Comparison of ENCODE assay signal across 14 cellular contexts in genomic region chr13:44272692-44273091, GRCh38.
DNase-seq lines count a peak whose midpoint lies in the region; TF ChIP-seq lines count a peak whose summit lies in the region.
"Had no signal": no experiment of that assay in that cellular context is flagged by ENCODE, and none has a peak within 500 bp of the region (broad histone marks: within the 10 kb centered on the region; RNA-seq: fewer than 3 reads in every experiment).

No MANE protein-coding gene starts in this region.

- H3K18ac ChIP-seq in trophoblast cell (ENCODE audit: low read length), result no peak overlapping the region

- H2BK120ac ChIP-seq in trophoblast cell (ENCODE audit: insufficient read depth, low read length, poor library complexity), result no peak overlapping the region

- H3K36me3 ChIP-seq in trophoblast cell (ENCODE audit: control insufficient read depth in 1 of 2, insufficient read depth in 2 of 2, low read length in 2 of 2), result no peaks in the 10 kb centered on the region
- H3K36me3 ChIP-seq: neutrophil, tibial nerve had no signal

- H3K14ac ChIP-seq in trophoblast cell (ENCODE audit: low read length), result no peak overlapping the region

- no peak overlapping the region for H2AK5ac ChIP-seq in trophoblast cell (ENCODE audit: low read length)

- H4K12ac ChIP-seq in trophoblast cell (ENCODE audit: low read depth, low read length), result no peak overlapping the region

- WGBS in trophoblast cell (ENCODE audit: extremely low coverage, insufficient coverage, insufficient read length), result no CpG with 5 or more reads among the region's 3 CpGs

- H3K4me1 ChIP-seq in trophoblast cell (ENCODE audit: control insufficient read depth in 1 of 2, insufficient read depth in 2 of 2, low read length in 2 of 2), result no peaks in the 10 kb centered on the region

- no peak overlapping the region for H3K9ac ChIP-seq in trophoblast cell (ENCODE audit: low read length)
- H3K9ac ChIP-seq: KMS-11 had no signal

- intact Hi-C loops in dorsolateral prefrontal cortex (cut with DNase I), result no loop called here

- H3K27me3 ChIP-seq in dorsolateral prefrontal cortex (no peaks in the 10 kb centered on the region), trophoblast cell (ENCODE audit: insufficient read depth, low read length) (no peaks in the 10 kb centered on the region)
- H3K27me3 ChIP-seq: tibial nerve had no signal

- H4K91ac ChIP-seq in trophoblast cell (ENCODE audit: low read depth, low read length), result no peak overlapping the region

- H3K9me3 ChIP-seq in trophoblast cell (ENCODE audit: insufficient read depth, low read depth, low read length), result no peaks in the 10 kb centered on the region
- H3K9me3 ChIP-seq: neutrophil, tibial nerve had no signal

- H3K79me2 ChIP-seq in trophoblast cell (ENCODE audit: control insufficient read depth, insufficient read depth, low read length, poor library complexity), result no peaks in the 10 kb centered on the region

- no peak overlapping the region for H3K23ac ChIP-seq in trophoblast cell (ENCODE audit: low read length)

- H3K79me1 ChIP-seq in trophoblast cell (ENCODE audit: low read length), result no peaks in the 10 kb centered on the region

- no peak for TF ChIP-seq CTCF in dorsolateral prefrontal cortex (IDR thresholded peaks at IDR 0.05 in 54 of 56, conservative IDR thresholded peaks at IDR 0.05 in 2 of 56; ENCODE audit: low read depth in 1 of 56, partially characterized antibody in 56 of 56)

- no peak overlapping the region for H4K8ac ChIP-seq in trophoblast cell (ENCODE audit: low read depth, low read length)

- no peak overlapping the region for H3K4ac ChIP-seq in trophoblast cell (ENCODE audit: low read depth, low read length)

- no peak overlapping the region for H3K4me3 ChIP-seq in dorsolateral prefrontal cortex
- H3K4me3 ChIP-seq in trophoblast cell (ENCODE audit: low read depth, low read length), result no peak overlapping the region
- H3K4me3 ChIP-seq: tibial nerve had no signal

- no peak overlapping the region for H2BK5ac ChIP-seq in trophoblast cell (ENCODE audit: low read depth, low read length, poor library complexity)

- H2BK12ac ChIP-seq in trophoblast cell (ENCODE audit: low read length), result no peak overlapping the region

- no peak overlapping the region for H3K4me2 ChIP-seq in trophoblast cell (ENCODE audit: low read length)
- H3K4me2 ChIP-seq: KMS-11 had no signal

- DNase-seq in AG20443 (ENCODE audit: low spot score) (peak; percentile 22), HT1080 (ENCODE audit: low read depth) (peak; percentile 86), dorsolateral prefrontal cortex (no peak), trophoblast cell (peak; percentile 20 to 50), DMS153 (lab: John Stamatoyannopoulos, UW) (no peak), HK-2 (ENCODE audit: unreplicated experiment) (no peak), H4 (ENCODE audit: low spot score) (no peak), SIG-M5 treated with dmso at 0.1 percent for 504 hours (lab: John Stamatoyannopoulos, UW; ENCODE audit: unreplicated experiment) (no peak)
- DNase-seq: activated CD4-positive, alpha-beta memory T cell treated with anti-CD3 and anti-CD28 coated beads for 36 hours; NCI-H524 treated with DMSO at 0.1 percent for 48 hours; T1000 had no signal

- no peak overlapping the region for H2AFZ ChIP-seq in trophoblast cell (ENCODE audit: insufficient read depth, low read length, poor library complexity)

- peak overlapping the region in 46 of 59 donors; percentile 1 to 92 (median 81) for H3K27ac ChIP-seq in dorsolateral prefrontal cortex
- no peak overlapping the region for H3K27ac ChIP-seq in trophoblast cell (ENCODE audit: low read depth, low read length)
- H3K27ac ChIP-seq: KMS-11, neutrophil had no signal

Comparison
In these comparisons a context has a peak if more than half of its experiments do, and no peak if none do; other contexts are left out.
1. DNase-seq: peak in AG20443 (single experiment), HT1080 (single experiment) and trophoblast cell (2 of 2); none in dorsolateral prefrontal cortex (0 of 10), DMS153 (single experiment), HK-2 (single experiment), H4 (single experiment) and SIG-M5 treated with dmso at 0.1 percent for 504 hours (single experiment).